Comparison of ENCODE assay signal across 8 cellular contexts in genomic region chr2:22355816-22356433, GRCh38.
DNase-seq lines count a peak whose midpoint lies in the region; ATAC-seq and TF ChIP-seq lines count a peak whose summit lies in the region.

No MANE protein-coding gene starts in this region.

- ATAC-seq in GM18517 (IDR thresholded peaks at IDR 0.05; ENCODE audit: unreplicated experiment) (peak; percentile 70), HG03103 (IDR thresholded peaks at IDR 0.05; ENCODE audit: low read depth, unreplicated experiment) (peak; percentile 62), HG03521 (IDR thresholded peaks at IDR 0.05; ENCODE audit: unreplicated experiment) (no peak)
- no peak for ATAC-seq in stimulated activated effector memory CD8-positive, alpha-beta T cell treated with anti-CD3 and anti-CD28 coated beads, Interleukin-12 subunit alpha, Interleukin-12 subunit beta, amount 100 ng/mL, for 72 hours

- peak in 10 of 14 donors; percentile 0 to 49 (median 7) for DNase-seq in C1 segment of cervical spinal cord (lab: John Stamatoyannopoulos, UW)
- DNase-seq in T-helper 2 cell = peak in 3 of 5 experiments; percentile 4 to 8 (median 8)
- no peak for DNase-seq in chondrocyte (ENCODE audit: low spot score)
- peak; percentile 2 to 5 for DNase-seq in lung microvascular endothelial cell (ENCODE audit: low read depth in 2 of 2)
- peak; percentile 9 to 55 for DNase-seq in stimulated activated effector memory CD8-positive, alpha-beta T cell treated with anti-CD3 and anti-CD28 coated beads, Interleukin-12 subunit alpha, Interleukin-12 subunit beta, amount 100 ng/mL, for 72 hours (ENCODE audit: low spot score in 2 of 2)

- H3K36me3 Mint-ChIP-seq in chondrocyte (ENCODE audit: low read depth) = no peaks in the 10 kb centered on the region
- H3K36me3 Mint-ChIP-seq in stimulated activated effector memory CD8-positive, alpha-beta T cell treated with anti-CD3 and anti-CD28 coated beads, Interleukin-12 subunit alpha, Interleukin-12 subunit beta, amount 100 ng/mL, for 72 hours = no peaks in the 10 kb centered on the region

- no peak overlapping the region for H3K27ac Mint-ChIP-seq in chondrocyte (ENCODE audit: unreplicated experiment)
- no peak overlapping the region for H3K27ac Mint-ChIP-seq in stimulated activated effector memory CD8-positive, alpha-beta T cell treated with anti-CD3 and anti-CD28 coated beads, Interleukin-12 subunit alpha, Interleukin-12 subunit beta, amount 100 ng/mL, for 72 hours

- no peak overlapping the region for H3K4me3 Mint-ChIP-seq in chondrocyte (ENCODE audit: unreplicated experiment)
- no peak overlapping the region for H3K4me3 Mint-ChIP-seq in stimulated activated effector memory CD8-positive, alpha-beta T cell treated with anti-CD3 and anti-CD28 coated beads, Interleukin-12 subunit alpha, Interleukin-12 subunit beta, amount 100 ng/mL, for 72 hours

- no peaks in the 10 kb centered on the region for H3K4me1 Mint-ChIP-seq in chondrocyte (ENCODE audit: low read depth)
- H3K4me1 Mint-ChIP-seq in stimulated activated effector memory CD8-positive, alpha-beta T cell treated with anti-CD3 and anti-CD28 coated beads, Interleukin-12 subunit alpha, Interleukin-12 subunit beta, amount 100 ng/mL, for 72 hours = no peaks in the 10 kb centered on the region

- H3K27me3 Mint-ChIP-seq in chondrocyte (ENCODE audit: low read depth) = peaks cover 9% of the 10 kb centered on the region

- H3K9me3 Mint-ChIP-seq in chondrocyte (ENCODE audit: low read depth) = no peaks in the 10 kb centered on the region
- peaks cover 6% of the 10 kb centered on the region for H3K9me3 Mint-ChIP-seq in stimulated activated effector memory CD8-positive, alpha-beta T cell treated with anti-CD3 and anti-CD28 coated beads, Interleukin-12 subunit alpha, Interleukin-12 subunit beta, amount 100 ng/mL, for 72 hours

- TF ChIP-seq CTCF in chondrocyte (IDR thresholded peaks at IDR 0.05) = peak; percentile 90

Comparison
In these comparisons a context has a peak if more than half of its experiments do, and no peak if none do; other contexts are left out.
1. ATAC-seq: peak in GM18517 (single experiment) and HG03103 (single experiment); none in stimulated activated effector memory CD8-positive, alpha-beta T cell treated with anti-CD3 and anti-CD28 coated beads, Interleukin-12 subunit alpha, Interleukin-12 subunit beta, amount 100 ng/mL, for 72 hours (single experiment) and HG03521 (single experiment).